ENCODE assay signal across 13 cellular contexts in genomic region chr4:828641-829271, GRCh38. TPM values are rescaled to one million over a fixed set of nuclear protein-coding genes. Genes with fewer than 3 reads are reported as not detected.
DNase-seq lines count a peak whose midpoint lies in the region; ATAC-seq and TF ChIP-seq lines count a peak whose summit lies in the region.
"Had no signal": no experiment of that assay in that cellular context is flagged by ENCODE, and none has a peak within 500 bp of the region (broad histone marks: within the 10 kb centered on the region; RNA-seq: fewer than 3 reads in every experiment).

No MANE protein-coding gene starts in this region.

- H3K4me3 ChIP-seq in AG09309 (ENCODE audit: control insufficient read depth, low read depth, low read length) (no peak overlapping the region), tibial nerve (no peak overlapping the region)

- peak; percentile 15 for TF ChIP-seq CTCF in AG09309 (IDR thresholded peaks at IDR 0.05; ENCODE audit: control insufficient read depth, insufficient read depth, low read depth, low read length, missing control alignments)
- no peak for TF ChIP-seq CTCF in tibial nerve (IDR thresholded peaks at IDR 0.05)
- TF ChIP-seq CTCF in GM13976 (IDR thresholded peaks at IDR 0.05; ENCODE audit: borderline replicate concordance, control extremely low read depth, extremely low read depth, insufficient read depth, missing control alignments), result no peak

- ATAC-seq in left lobe of liver, result peak; percentile 64
- ATAC-seq: activated T-cell treated with anti-CD3 and anti-CD28 coated beads, Interleukin-2, amount 50 U/mL, for 72 hours had no signal

- no peak for TF ChIP-seq EP300 in tibial nerve (IDR thresholded peaks at IDR 0.05)

- H3K4me1 ChIP-seq in tibial nerve, result peaks cover 0 to 23% (median 6%) of the 10 kb centered on the region in 4 donors

- no peak overlapping the region for H3K27ac ChIP-seq in tibial nerve

- TF ChIP-seq POLR2A in tibial nerve (IDR thresholded peaks at IDR 0.05), result no peak

- no peaks in the 10 kb centered on the region for H3K36me3 ChIP-seq in tibial nerve

- DNase-seq in AG09309 (ENCODE audit: low read depth) (no peak), HPDE6-E6E7 (ENCODE audit: extremely low spot score) (peak; percentile 44), cerebellum (ENCODE audit: low spot score) (peak; percentile 63), left lobe of liver (ENCODE audit: low spot score) (peak; percentile 62), tibial nerve (ENCODE audit: low spot score in 2 of 2) (no peak), NCI-H1048 (lab: John Stamatoyannopoulos, UW) (no peak), GM13976 (ENCODE audit: low spot score) (no peak), NCI-H2107 (lab: John Stamatoyannopoulos, UW) (no peak)
- DNase-seq: activated T-cell treated with anti-CD3 and anti-CD28 coated beads, Interleukin-2, amount 50 U/mL, for 72 hours; CD4-positive, alpha-beta memory T cell; effector CD8-positive, alpha-beta T cell; NCI-H510A had no signal

- H3K9me3 ChIP-seq in tibial nerve, result peaks cover 0 to 25% (median 0%) of the 10 kb centered on the region in 4 donors

- H3K27me3 ChIP-seq in tibial nerve, result peaks cover 0 to 67% of the 10 kb centered on the region in 2 donors

- WGBS in tibial nerve, 2 donors, result 32 to 44% methylated on average over 14 to 16 of the region's 16 CpGs

- in situ Hi-C loops in GM13976 (cut with MboI; ENCODE audit: low sequenced_read_pairs, unreplicated experiment), result no loop called here

RNA-seq across cellular contexts. Expression of gene CPLX1, which starts 2.8 kb away (rescaled TPM):
- 3.4 TPM for total RNA-seq in cerebellum
- total RNA-seq in left lobe of liver, result 1.5 TPM
- total RNA-seq in tibial nerve, result 1 to 10 TPM in 3 of 4 donors, not detected in 1; 1.8 to 2.4 (median 2.4) TPM
- total RNA-seq: skeletal muscle tissue had no signal

Comparison
In these comparisons a context has a peak if more than half of its experiments do, and no peak if none do; other contexts are left out.
1. DNase-seq: peak in HPDE6-E6E7 (single experiment), cerebellum (single experiment) and left lobe of liver (single experiment); none in AG09309 (single experiment), tibial nerve (0 of 2), NCI-H1048 (single experiment), GM13976 (single experiment) and NCI-H2107 (single experiment).